15 cellular contexts compared by ENCODE assay signal in genomic region chr6:157769776-157770430, GRCh38. TPM values are rescaled to one million over a fixed set of nuclear protein-coding genes. Genes with fewer than 3 reads are reported as not detected.
DNase-seq lines count a peak whose midpoint lies in the region; ATAC-seq and TF ChIP-seq lines count a peak whose summit lies in the region.
"Had no signal": no experiment of that assay in that cellular context is flagged by ENCODE, and none has a peak within 500 bp of the region (broad histone marks: within the 10 kb centered on the region; RNA-seq: fewer than 3 reads in every experiment).

No MANE protein-coding gene starts in this region.

- H2AFZ ChIP-seq in GM23338 = peak overlapping the region; percentile 28; the same call in 1 of the 2 replicates
- peak overlapping the region; percentile 23 for H2AFZ ChIP-seq in osteoblast (ENCODE audit: low read length)

- H3F3A ChIP-seq in GM23338 (replicated peaks; ENCODE audit: low read depth) = no peaks in the 10 kb centered on the region

- H3K9me2 ChIP-seq in GM23338 (ENCODE audit: insufficient read depth) = peaks cover 13% of the 10 kb centered on the region; the same call in 1 of the 2 replicates

- H3K4me3 ChIP-seq in GM23338 (no peak overlapping the region), osteoblast (ENCODE audit: insufficient read depth, low read length) (no peak overlapping the region)
- H3K4me3 ChIP-seq: heart right ventricle, lung, psoas muscle had no signal

- no peak overlapping the region for H3K4me3 Mint-ChIP-seq in GM23338
- H3K4me3 Mint-ChIP-seq in activated naive CD8-positive, alpha-beta T cell treated with anti-CD3 and anti-CD28 coated beads for 36 hours = peak overlapping the region; percentile 40

- peaks cover 13% of the 10 kb centered on the region for H3K27me3 Mint-ChIP-seq in GM23338 (ENCODE audit: insufficient read depth, low read depth, poor library complexity)
- H3K27me3 Mint-ChIP-seq in activated naive CD8-positive, alpha-beta T cell treated with anti-CD3 and anti-CD28 coated beads for 36 hours = no peaks in the 10 kb centered on the region

- H4K20me1 ChIP-seq in GM23338 (replicated peaks; ENCODE audit: insufficient read depth) = no peaks in the 10 kb centered on the region
- H4K20me1 ChIP-seq in osteoblast (ENCODE audit: insufficient read depth, low read length) = no peaks in the 10 kb centered on the region

- H3K27me3 ChIP-seq in GM23338 (ENCODE audit: insufficient read depth) (no peaks in the 10 kb centered on the region), osteoblast (ENCODE audit: insufficient read depth, low read length) (no peaks in the 10 kb centered on the region)

- no peak for ATAC-seq in GM23338
- ATAC-seq: psoas muscle had no signal

- H3K36me3 Mint-ChIP-seq in GM23338 (ENCODE audit: low read depth) = peaks cover 14% of the 10 kb centered on the region
- peaks cover 29% of the 10 kb centered on the region for H3K36me3 Mint-ChIP-seq in activated naive CD8-positive, alpha-beta T cell treated with anti-CD3 and anti-CD28 coated beads for 36 hours

- H3K27ac ChIP-seq in GM23338 (ENCODE audit: low read depth) (no peak overlapping the region), osteoblast (ENCODE audit: low read depth, low read length) (peak overlapping the region; percentile 56)
- H3K27ac ChIP-seq: heart right ventricle, psoas muscle had no signal

- H3K9me3 ChIP-seq in osteoblast (ENCODE audit: low read depth, low read length) = no peaks in the 10 kb centered on the region
- H3K9me3 ChIP-seq: heart right ventricle, psoas muscle had no signal

- DNase-seq in NCI-H510A treated with DMSO at 0.1 percent for 48 hours (lab: John Stamatoyannopoulos, UW) (peak; percentile 29), NCI-H510A (lab: John Stamatoyannopoulos, UW) (no peak), GM23338 (ENCODE audit: low spot score) (no peak), osteoblast (ENCODE audit: insufficient read length, low spot score, missing footprints) (no peak), iPS-NIHi11 (ENCODE audit: low spot score) (no peak), midbrain (lab: John Stamatoyannopoulos, UW) (no peak), DMS 273 treated with DMSO at 0.1 percent for 48 hours (lab: John Stamatoyannopoulos, UW) (no peak)
- no peak for DNase-seq in activated naive CD8-positive, alpha-beta T cell treated with anti-CD3 and anti-CD28 coated beads for 36 hours
- DNase-seq: effector memory CD4-positive, alpha-beta T cell; GDM1; heart right ventricle; NCI-H1048; psoas muscle; stimulated activated CD4-positive, alpha-beta T cell treated with anti-CD3 and anti-CD28 coated beads, Interleukin-4, amount 100 ng/mL, for 24 hours had no signal

- H3K9me3 Mint-ChIP-seq in GM23338 = peaks cover 14% of the 10 kb centered on the region
- H3K9me3 Mint-ChIP-seq in activated naive CD8-positive, alpha-beta T cell treated with anti-CD3 and anti-CD28 coated beads for 36 hours = peaks cover 13% of the 10 kb centered on the region

- no peaks in the 10 kb centered on the region for H3K36me3 ChIP-seq in GM23338 (ENCODE audit: insufficient read depth)
- H3K36me3 ChIP-seq in osteoblast (ENCODE audit: insufficient read depth, low read length) = no peaks in the 10 kb centered on the region
- H3K36me3 ChIP-seq: heart right ventricle had no signal

- H3K4me2 ChIP-seq in GM23338 (no peak overlapping the region), osteoblast (ENCODE audit: insufficient read depth, low read length) (no peak overlapping the region)

- H3K4me1 ChIP-seq in GM23338 (ENCODE audit: insufficient read depth) (peaks cover 11% of the 10 kb centered on the region), osteoblast (ENCODE audit: insufficient read depth, low read length) (peaks cover 16% of the 10 kb centered on the region)
- H3K4me1 ChIP-seq: psoas muscle had no signal

- H3K79me2 ChIP-seq in GM23338 (replicated peaks; ENCODE audit: insufficient read depth) (no peaks in the 10 kb centered on the region), osteoblast (ENCODE audit: insufficient read depth, low read length) (no peaks in the 10 kb centered on the region)

- no peak for TF ChIP-seq CTCF in GM23338 (conservative IDR thresholded peaks at IDR 0.05; ENCODE audit: low read depth in 2 of 2)
- TF ChIP-seq CTCF in osteoblast (IDR thresholded peaks at IDR 0.05; ENCODE audit: extremely low read depth, low read depth, low read length) = no peak

- peaks cover 30% of the 10 kb centered on the region for H3K4me1 Mint-ChIP-seq in GM23338
- H3K4me1 Mint-ChIP-seq in activated naive CD8-positive, alpha-beta T cell treated with anti-CD3 and anti-CD28 coated beads for 36 hours = peaks cover 64% of the 10 kb centered on the region

- no peak overlapping the region for H3K27ac Mint-ChIP-seq in GM23338
- peak overlapping the region; percentile 94 for H3K27ac Mint-ChIP-seq in activated naive CD8-positive, alpha-beta T cell treated with anti-CD3 and anti-CD28 coated beads for 36 hours

TF ChIP-seq in GM23338, 12 proteins besides CTCF, POLR2A, EP300 and RAD21 (continues in another document):
- TF ChIP-seq ZNF331 (CRISPR knock-in tag; IDR thresholded peaks at IDR 0.05; ENCODE audit: low read depth) (no peak), ETS1 (IDR thresholded peaks at IDR 0.05) (no peak), NANOG (IDR thresholded peaks at IDR 0.05; ENCODE audit: borderline replicate concordance) (no peak), POLR2AphosphoS5 (IDR thresholded peaks at IDR 0.05; ENCODE audit: low read depth) (no peak), JUNB (IDR thresholded peaks at IDR 0.05; ENCODE audit: unreplicated experiment) (no peak), STAT1 (IDR thresholded peaks at IDR 0.05; ENCODE audit: unreplicated experiment) (no peak), EZH2 (IDR thresholded peaks at IDR 0.05; ENCODE audit: low read depth, unreplicated experiment) (no peak)

RNA-seq across cellular contexts. Expression of gene SNX9, which starts 53.1 kb away (rescaled TPM):
- total RNA-seq in GM23338 (2014; rRNA removed; shearing (Covaris generic)) = 21.2 and 23.3 TPM in 2 replicates
- polyA plus RNA-seq in GM23338 (2016; fragmentation: Nextera tagmentation; extraction: Ambion mirVana) = 18.1 and 18.4 TPM in 2 replicates
- total RNA-seq in activated naive CD8-positive, alpha-beta T cell treated with anti-CD3 and anti-CD28 coated beads for 36 hours = 10 to 100 TPM; 63.4 to 64.4 TPM
- total RNA-seq in osteoblast = 147 and 177 TPM in 2 replicates
